8 cellular contexts compared by ENCODE assay signal in the genomic region with DNA sequence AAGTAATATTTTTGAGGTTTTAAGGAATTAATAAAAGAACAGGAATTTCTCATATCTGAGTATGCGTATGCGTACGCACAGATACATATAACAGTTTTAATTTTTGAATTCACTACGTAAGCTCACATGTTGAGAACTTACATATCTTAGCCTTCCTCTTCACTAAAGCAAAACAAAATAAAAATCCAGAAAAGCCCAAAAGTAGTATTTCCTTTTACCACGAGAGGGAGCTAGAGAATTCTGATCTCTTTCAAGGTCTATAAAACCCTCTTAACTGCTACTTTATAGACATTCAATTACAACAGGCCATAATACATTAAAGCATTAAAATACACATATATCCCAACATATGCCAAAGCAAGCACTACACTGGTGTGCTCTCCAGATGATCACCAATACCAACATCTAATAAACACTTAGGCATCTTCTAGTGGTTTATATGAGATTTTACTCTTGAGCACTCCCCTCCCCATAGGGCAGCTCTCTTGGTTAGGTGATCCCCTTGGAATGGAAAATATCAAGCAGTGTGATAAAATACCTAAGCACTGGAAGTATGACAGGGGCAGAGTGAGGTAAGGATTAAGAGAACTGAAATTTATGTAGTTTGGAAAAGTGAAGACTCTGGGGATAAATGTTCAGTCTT.
A peak's percentile ranks its signal among the peaks of the same experiment; 100 is the strongest.
DNase-seq lines count a peak whose midpoint lies in the region; ATAC-seq and TF ChIP-seq lines count a peak whose summit lies in the region.

No MANE protein-coding gene starts in this region.

- peaks cover 0 to under 1% (median under 1%) of the 10 kb centered on the region in 3 donors for H3K27me3 Mint-ChIP-seq in naive B cell

- H3K4me3 Mint-ChIP-seq in naive B cell: no peak overlapping the region

- H3K9me3 ChIP-seq in OCI-LY3 (ENCODE audit: insufficient read depth, low read length): no peaks in the 10 kb centered on the region
- H3K9me3 ChIP-seq in colonic mucosa: no peaks in the 10 kb centered on the region

- H3K27ac Mint-ChIP-seq in naive B cell: peak overlapping the region in 2 of 6 donors; percentile 24 to 34

- H3K4me3 ChIP-seq in OCI-LY3 (ENCODE audit: low read length) (no peak overlapping the region), colonic mucosa (no peak overlapping the region)

- peaks cover 0 to 2% of the 10 kb centered on the region in 2 donors for H3K36me3 Mint-ChIP-seq in naive B cell

- intact Hi-C loops in colonic mucosa (cut with DNase I): no loop called here

- peak; percentile 25 to 50 for ATAC-seq in naive B cell (ENCODE audit: low read depth in 2 of 2)
- no peak for ATAC-seq in HG03460 (IDR thresholded peaks at IDR 0.05; ENCODE audit: unreplicated experiment)
- ATAC-seq in GM18502 (IDR thresholded peaks at IDR 0.05; ENCODE audit: poor library complexity, unreplicated experiment): no peak

- peak; percentile 66 for DNase-seq in DMS153 treated with DMSO at 0.1 percent for 48 hours (lab: John Stamatoyannopoulos, UW; ENCODE audit: unreplicated experiment)
- DNase-seq in colonic mucosa: no peak
- peak; percentile 60 for DNase-seq in naive B cell
- DNase-seq in stimulated activated CD4-positive, alpha-beta T cell treated with anti-CD3 and anti-CD28 coated beads, Interleukin-15, amount 100 ng/mL, for 24 hours: no peak

- TF ChIP-seq CTCF in OCI-LY3 (IDR thresholded peaks at IDR 0.05; ENCODE audit: low read depth, low read length): peak; percentile 82
- peak; percentile 71 for TF ChIP-seq CTCF in colonic mucosa (IDR thresholded peaks at IDR 0.05)

- H3K9ac ChIP-seq in OCI-LY3 (ENCODE audit: low read length) (no peak overlapping the region), colonic mucosa (ENCODE audit: low read depth in 2 of 2, low read length in 2 of 2) (no peak overlapping the region)

- H3K4me1 Mint-ChIP-seq in naive B cell: no peaks in the 10 kb centered on the region

- H3K27ac ChIP-seq in OCI-LY3 (ENCODE audit: low read length) (no peak overlapping the region), colonic mucosa (no peak overlapping the region)

- no peaks in the 10 kb centered on the region for H3K9me3 Mint-ChIP-seq in naive B cell

- H3K4me1 ChIP-seq in OCI-LY3 (ENCODE audit: low read length) (peaks cover 13% of the 10 kb centered on the region), colonic mucosa (no peaks in the 10 kb centered on the region)

- H3K36me3 ChIP-seq in OCI-LY3 (replicated peaks; ENCODE audit: low read depth, low read length) (no peaks in the 10 kb centered on the region), colonic mucosa (no peaks in the 10 kb centered on the region)

- no peaks in the 10 kb centered on the region for H4K20me1 ChIP-seq in OCI-LY3 (ENCODE audit: insufficient read depth, low read length)

- no peak overlapping the region for H3K4me2 ChIP-seq in OCI-LY3 (ENCODE audit: low read length)

- H2AFZ ChIP-seq in OCI-LY3 (ENCODE audit: low read depth, low read length): no peak overlapping the region

- no peak for TF ChIP-seq EP300 in Ishikawa (IDR thresholded peaks at IDR 0.05; ENCODE audit: borderline replicate concordance)

- peak; percentile 61 for TF ChIP-seq RAD21 in Ishikawa (IDR thresholded peaks at IDR 0.05; ENCODE audit: low read depth)

- no peaks in the 10 kb centered on the region for H3K79me2 ChIP-seq in OCI-LY3 (ENCODE audit: low read length)

- H3K27me3 ChIP-seq in OCI-LY3 (ENCODE audit: low read depth, low read length) (no peaks in the 10 kb centered on the region), colonic mucosa (no peaks in the 10 kb centered on the region)

TF ChIP-seq in Ishikawa, 13 proteins besides CTCF, POLR2A, EP300 and RAD21:
- TF ChIP-seq YY1 (IDR thresholded peaks at IDR 0.05; ENCODE audit: low read depth): no peak
- TF ChIP-seq CEBPB (IDR thresholded peaks at IDR 0.05): no peak
- no peak for TF ChIP-seq ZBTB7A (IDR thresholded peaks at IDR 0.05; ENCODE audit: low read depth)
- no peak for TF ChIP-seq USF1 (IDR thresholded peaks at IDR 0.05)
- TF ChIP-seq TCF12 (IDR thresholded peaks at IDR 0.05; ENCODE audit: low read depth): no peak

Comparison
In these comparisons a context has a peak if more than half of its experiments do, and no peak if none do; other contexts are left out.
1. DNase-seq: peak in DMS153 treated with DMSO at 0.1 percent for 48 hours (single experiment) and naive B cell (single experiment); none in colonic mucosa (single experiment) and stimulated activated CD4-positive, alpha-beta T cell treated with anti-CD3 and anti-CD28 coated beads, Interleukin-15, amount 100 ng/mL, for 24 hours (single experiment).
2. ATAC-seq: peak in naive B cell (2 of 2); none in HG03460 (single experiment) and GM18502 (single experiment).